In genomic region chr1:214602764-214603657, GRCh38 we compare ENCODE assay signal across 8 cellular contexts. TPM values are rescaled to one million over a fixed set of nuclear protein-coding genes. Genes with fewer than 3 reads are reported as not detected.
A peak's percentile ranks its signal among the peaks of the same experiment; 100 is the strongest.
DNase-seq lines count a peak whose midpoint lies in the region; ATAC-seq and TF ChIP-seq lines count a peak whose summit lies in the region.

Gene CENPF (plus strand): TSS chr1:214603195. CDS start chr1:214613755, 10,560 bp downstream.

- no peaks in the 10 kb centered on the region for H3F3A ChIP-seq in OCI-LY1 (ENCODE audit: insufficient read depth, low read length)

- peak within 1 kb of the TSS; percentile 89 for H2AFZ ChIP-seq in OCI-LY1 (ENCODE audit: low read length)

- peak; percentile 99 for DNase-seq in DMS 273 (lab: John Stamatoyannopoulos, UW; ENCODE audit: unreplicated experiment)
- peak; percentile 84 for DNase-seq in activated CD8-positive, alpha-beta memory T cell treated with anti-CD3 and anti-CD28 coated beads, Interleukin-2, amount 50 U/mL, for 4 hours
- peak; percentile 99 for DNase-seq in epidermal melanocyte (ENCODE audit: insufficient read length, low spot score)
- DNase-seq in stimulated activated CD8-positive, alpha-beta memory T cell treated with anti-CD3 and anti-CD28 coated beads, Interleukin-4, amount 100 ng/mL, for 1 hour (ENCODE audit: low read depth in 2 of 2, low spot score in 1 of 2): peak; percentile 74 to 86

- no peak for TF ChIP-seq CTCF in OCI-LY1 (IDR thresholded peaks at IDR 0.05; ENCODE audit: low read length)

- H3K27me3 ChIP-seq in HUES64 (ENCODE audit: insufficient read depth, low read length): no peaks in the 10 kb centered on the region
- no peaks in the 10 kb centered on the region for H3K27me3 ChIP-seq in OCI-LY1 (ENCODE audit: insufficient read depth, low read length)
- H3K27me3 ChIP-seq in mononuclear cell (ENCODE audit: insufficient read depth, low read length): no peaks in the 10 kb centered on the region

- ATAC-seq in GM21447 (IDR thresholded peaks at IDR 0.05; ENCODE audit: unreplicated experiment): peak; percentile 99

- H3K4me3 ChIP-seq in HUES64 (ENCODE audit: low read length) (peak within 1 kb of the TSS; percentile 93), OCI-LY1 (ENCODE audit: low read depth, low read length, poor library complexity, severe bottlenecking) (peak within 1 kb of the TSS; percentile 81), mononuclear cell (ENCODE audit: low read length) (peak within 1 kb of the TSS; percentile 70)

- peaks cover 24% of the 10 kb centered on the region for H3K79me2 ChIP-seq in OCI-LY1 (ENCODE audit: insufficient read depth, low read length)

- no peaks in the 10 kb centered on the region for H3K9me2 ChIP-seq in OCI-LY1 (ENCODE audit: low read depth, low read length)

- H3K4me1 ChIP-seq in HUES64 (ENCODE audit: insufficient read depth, low read length) (peaks cover 10% of the 10 kb centered on the region), OCI-LY1 (ENCODE audit: insufficient read depth, low read length, severe bottlenecking) (peaks cover 19% of the 10 kb centered on the region), mononuclear cell (ENCODE audit: insufficient read depth, low read length) (peaks cover 13% of the 10 kb centered on the region)

- peak within 1 kb of the TSS; percentile 78 for H3K4me2 ChIP-seq in OCI-LY1 (ENCODE audit: low read length)

- H3K27ac ChIP-seq in HUES64 (ENCODE audit: low read depth, low read length) (peak within 1 kb of the TSS; percentile 91), OCI-LY1 (ENCODE audit: low read depth, low read length, poor library complexity, severe bottlenecking) (peak within 1 kb of the TSS; percentile 39)

- H4K20me1 ChIP-seq in OCI-LY1 (ENCODE audit: insufficient read depth, low read length): no peaks in the 10 kb centered on the region

- under 1% methylated on average over 62 of the region's 65 CpGs for WGBS in HUES64

- peak within 1 kb of the TSS; percentile 93 for H3K9ac ChIP-seq in HUES64 (ENCODE audit: low read depth, low read length)
- H3K9ac ChIP-seq in OCI-LY1 (ENCODE audit: low read length): peak within 1 kb of the TSS; percentile 88

- H3K9me3 ChIP-seq in HUES64 (ENCODE audit: insufficient read depth, low read depth, low read length): no peaks in the 10 kb centered on the region
- H3K9me3 ChIP-seq in OCI-LY1 (ENCODE audit: low read length): no peaks in the 10 kb centered on the region
- H3K9me3 ChIP-seq in mononuclear cell (ENCODE audit: low read depth, low read length): no peaks in the 10 kb centered on the region

- H3K36me3 ChIP-seq in HUES64 (ENCODE audit: insufficient read depth, low read length) (peaks cover 5% of the 10 kb centered on the region; the same call in 1 of the 2 replicates), OCI-LY1 (ENCODE audit: insufficient read depth, low read length) (peaks cover 13% of the 10 kb centered on the region)

RNA-seq across cellular contexts. Expression of gene CENPF, which starts in this region (rescaled TPM):
- polyA plus RNA-seq in HUES64 (2013, experiment 1 of 2): 55.0 TPM
- 89.4 TPM for polyA plus RNA-seq in HUES64 (2013, experiment 2 of 2)
- 0.73 TPM for total RNA-seq in mononuclear cell

Comparison
In these comparisons a context has a peak if more than half of its experiments do, and no peak if none do; other contexts are left out.
1. Peak in every context shown above with its lines: DNase-seq, ATAC-seq, H3K4me3 ChIP-seq and H3K27ac ChIP-seq.